8 cellular contexts compared by ENCODE assay signal in the genomic region with DNA sequence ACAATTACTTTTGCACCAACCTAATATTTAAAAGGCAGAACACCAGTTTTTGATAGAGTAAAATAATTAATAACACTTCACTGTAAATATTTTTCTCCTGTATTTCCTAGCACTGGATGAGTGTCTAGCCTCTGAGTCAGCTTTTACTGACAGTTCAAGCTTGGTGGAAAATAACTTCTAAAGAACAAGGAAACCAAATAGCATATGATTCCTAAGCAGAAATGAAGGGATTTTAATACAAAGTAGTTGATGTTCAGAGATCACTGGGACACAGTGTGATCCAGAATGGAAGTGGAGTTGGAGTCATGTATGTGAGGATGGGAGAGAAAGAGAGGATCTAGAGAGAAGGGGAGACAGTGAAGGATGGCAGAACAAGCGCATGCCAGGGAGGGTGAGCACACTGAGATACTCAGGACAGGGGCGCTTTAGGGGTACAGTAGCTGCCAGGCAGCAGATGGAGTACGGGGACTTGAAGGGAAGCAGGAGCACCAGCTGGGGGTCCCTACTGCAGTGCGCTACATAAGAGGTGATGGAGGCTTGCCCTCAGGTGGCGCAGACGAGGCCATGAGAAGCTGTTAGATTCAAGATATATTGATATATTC.
DNase-seq lines count a peak whose midpoint lies in the region; ATAC-seq, FAIRE-seq and TF ChIP-seq lines count a peak whose summit lies in the region.

No MANE protein-coding gene starts in this region.

- dilution Hi-C loops in keratinocyte (cut with MboI; ENCODE audit: extremely low pct_ligation_motif_present, low sequenced_read_pairs), result no loop called here

- no peak overlapping the region for H2AFZ ChIP-seq in keratinocyte (ENCODE audit: control insufficient read depth, low read length)

- H3K4me1 ChIP-seq in Panc1 (ENCODE audit: control insufficient read depth, insufficient read depth, low read length), result peaks cover 50% of the 10 kb centered on the region
- H3K4me1 ChIP-seq in keratinocyte (ENCODE audit: control insufficient read depth, extremely low read depth, insufficient read depth, low read length), result peaks cover 26% of the 10 kb centered on the region
- peaks cover 12% of the 10 kb centered on the region for H3K4me1 ChIP-seq in lower lobe of right lung

- DNase-seq in EH (ENCODE audit: low read depth) (peak; percentile 68), Panc1 (ENCODE audit: low read depth, low spot score) (no peak), keratinocyte (ENCODE audit: low read depth, low spot score) (no peak), caudate nucleus (lab: John Stamatoyannopoulos, UW) (no peak), erythroblast (lab: John Stamatoyannopoulos, UW) (no peak), lower lobe of right lung (no peak), GM10248 (ENCODE audit: extremely low spot score) (no peak)

- peak overlapping the region; percentile 99 for H3K27ac ChIP-seq in Panc1 (ENCODE audit: low read length)
- H3K27ac ChIP-seq in keratinocyte (ENCODE audit: control insufficient read depth, insufficient read depth, low read length), result peak overlapping the region; percentile 22
- no peak overlapping the region for H3K27ac ChIP-seq in caudate nucleus (ENCODE audit: low read depth, low read length)
- no peak overlapping the region for H3K27ac ChIP-seq in lower lobe of right lung

- in situ Hi-C loops in Panc1 (cut with HindIII; ENCODE audit: low pct_unique_long_range_greater_than_20kb, low sequenced_read_pairs), result no loop called here

- TF ChIP-seq POLR2A in erythroblast (IDR thresholded peaks at IDR 0.05; ENCODE audit: low read length), result no peak

- no peak overlapping the region for H3K4me3 ChIP-seq in Panc1 (ENCODE audit: low read depth in 2 of 2, low read length in 2 of 2)
- H3K4me3 ChIP-seq in keratinocyte (ENCODE audit: control insufficient read depth in 2 of 3, extremely low read depth in 1 of 3, insufficient read depth in 2 of 3, low read depth in 1 of 3, low read length in 3 of 3), result no peak overlapping the region
- no peak overlapping the region for H3K4me3 ChIP-seq in lower lobe of right lung

- ATAC-seq in GM21576 (IDR thresholded peaks at IDR 0.05; ENCODE audit: unreplicated experiment) (peak; percentile 8), Panc1 (no peak), lower lobe of right lung (no peak)

- H3K27me3 ChIP-seq in Panc1 (ENCODE audit: control insufficient read depth, insufficient read depth, low read length), result no peaks in the 10 kb centered on the region
- no peaks in the 10 kb centered on the region for H3K27me3 ChIP-seq in keratinocyte (ENCODE audit: control insufficient read depth, extremely low read depth, insufficient read depth, low read length)
- H3K27me3 ChIP-seq in lower lobe of right lung (ENCODE audit: low read depth), result no peaks in the 10 kb centered on the region

- intact Hi-C loops in Panc1 (cut with micrococcal nuclease; ENCODE audit: unreplicated experiment), result no loop called here
- intact Hi-C loops in lower lobe of right lung (cut with DNase I), result no loop called here

- H4K20me1 ChIP-seq in keratinocyte (ENCODE audit: control insufficient read depth, extremely low read depth, insufficient read depth, low read length), result no peaks in the 10 kb centered on the region

- no peaks in the 10 kb centered on the region for H3K9me1 ChIP-seq in keratinocyte (ENCODE audit: control insufficient read depth, extremely low read depth, insufficient read depth, low read length)

- H3K9ac ChIP-seq in keratinocyte (ENCODE audit: control insufficient read depth, extremely low read depth, insufficient read depth, low read length), result peak overlapping the region; percentile 9

- H3K9me3 ChIP-seq in Panc1 (ENCODE audit: control insufficient read depth, insufficient read depth, low read depth, low read length) (no peaks in the 10 kb centered on the region), keratinocyte (ENCODE audit: control insufficient read depth, low read depth, low read length) (no peaks in the 10 kb centered on the region), lower lobe of right lung (no peaks in the 10 kb centered on the region)

- BruUV-seq in Panc1 (replicated peaks; lab: Mats Ljungman, UMichigan), result no TSS peak

- POLR2A ChIA-PET in Panc1 (lab: Charles Lee) (no interaction called here), GM10248 (lab: Yijun Ruan, JAX) (no interaction called here)

- H3K36me3 ChIP-seq in Panc1 (ENCODE audit: control insufficient read depth, insufficient read depth, low read length) (no peaks in the 10 kb centered on the region), keratinocyte (ENCODE audit: control insufficient read depth in 2 of 2, extremely low read depth in 1 of 2, insufficient read depth in 2 of 2, low read length in 2 of 2) (no peaks in the 10 kb centered on the region), lower lobe of right lung (no peaks in the 10 kb centered on the region)

- CTCF ChIA-PET in Panc1 (lab: Charles Lee), result no interaction called here
- CTCF ChIA-PET in GM10248 (lab: Yijun Ruan, JAX), result interaction anchor here (1.3 to 1.7 kb wide), 3 partner anchors 9 to 28 kb away, joined by 3 to 5 read pairs (median 4); no protein-coding TSS in a partner anchor

- H3K4me2 ChIP-seq in keratinocyte (ENCODE audit: control insufficient read depth, extremely low read depth, insufficient read depth, low read depth, low read length), result no peak overlapping the region

- TF ChIP-seq CTCF in Panc1 (IDR thresholded peaks at IDR 0.05) (no peak), keratinocyte (optimal IDR thresholded peaks at IDR 0.05 in 1 of 3, IDR thresholded peaks at IDR 0.05 in 1 of 3, conservative IDR thresholded peaks at IDR 0.05 in 1 of 3; ENCODE audit: extremely low read depth in 1 of 3, insufficient read depth in 2 of 3, low read length in 3 of 3) (no peak), lower lobe of right lung (IDR thresholded peaks at IDR 0.05) (no peak), GM10248 (IDR thresholded peaks at IDR 0.05; ENCODE audit: control extremely low read depth, extremely low read depth, low read depth, missing control alignments) (no peak)

- no peaks in the 10 kb centered on the region for H3K79me2 ChIP-seq in keratinocyte (ENCODE audit: control insufficient read depth, insufficient read depth, low read length)

- no peak for FAIRE-seq in keratinocyte (lab: Jason Lieb, UNC)

Comparison
In these comparisons a context has a peak if more than half of its experiments do, and no peak if none do; other contexts are left out.
1. H3K27ac ChIP-seq: peak in Panc1 (single experiment) and keratinocyte (single experiment); none in caudate nucleus (single experiment) and lower lobe of right lung (single experiment).